ENCODE assay signal across 18 cellular contexts in genomic region chr7:149637911-149638565, GRCh38.
"Had no signal": no experiment of that assay in that cellular context is flagged by ENCODE, and none has a peak within 500 bp of the region (broad histone marks: within the 10 kb centered on the region; RNA-seq: fewer than 3 reads in every experiment).

No MANE protein-coding gene starts in this region.

- ATAC-seq: foreskin keratinocyte; left cardiac atrium; naive thymus-derived CD8-positive, alpha-beta T cell; pancreas; sciatic nerve had no signal

- DNase-seq: colonic mucosa; dermis blood vessel endothelial cell; foreskin keratinocyte; immature natural killer cell; kidney; left cardiac atrium; mesendoderm; naive thymus-derived CD8-positive, alpha-beta T cell; nucleus accumbens; pancreas; stimulated activated naive CD4-positive, alpha-beta T cell; stomach; substantia nigra; transverse colon had no signal

- H3K27me3 ChIP-seq: colonic mucosa, pancreas had no signal

- H3K9me3 ChIP-seq: colonic mucosa, pancreas, prostate gland, stomach, thoracic aorta, transverse colon had no signal

- H3K4me3 ChIP-seq: colonic mucosa, pancreas, prostate gland, skin epidermis, stomach, thoracic aorta, transverse colon had no signal

- H3K36me3 ChIP-seq: colonic mucosa, pancreas, prostate gland, stomach, thoracic aorta, transverse colon had no signal

- H3K27ac ChIP-seq: colonic mucosa, foreskin keratinocyte, pancreas, prostate gland, skin epidermis, stomach, thoracic aorta, transverse colon had no signal

- H3K4me1 ChIP-seq: colonic mucosa, foreskin keratinocyte, pancreas, prostate gland, stomach, transverse colon had no signal
